In genomic region chr3:172355836-172356235, GRCh38 we compare ENCODE assay signal across 9 cellular contexts.
A peak's percentile ranks its signal among the peaks of the same experiment; 100 is the strongest.
DNase-seq lines count a peak whose midpoint lies in the region; ATAC-seq, FAIRE-seq and TF ChIP-seq lines count a peak whose summit lies in the region.
"Had no signal": no experiment of that assay in that cellular context is flagged by ENCODE, and none has a peak within 500 bp of the region (broad histone marks: within the 10 kb centered on the region; RNA-seq: fewer than 3 reads in every experiment).

No MANE protein-coding gene starts in this region.

- H3K36me3 Mint-ChIP-seq in CD8-positive, alpha-beta T cell, result peaks cover 58% of the 10 kb centered on the region
- H3K36me3 Mint-ChIP-seq in activated CD8-positive, alpha-beta T cell treated with anti-CD3 and anti-CD28 coated beads, Interleukin-2, amount 10 ng/mL, durations not matched to agents 7 days and 5 days (ENCODE audit: low read depth), result peaks cover 5% of the 10 kb centered on the region

- POLR2A ChIA-PET in CD8-positive, alpha-beta T cell (lab: Charles Lee), result no interaction called here
- POLR2A ChIA-PET in activated CD8-positive, alpha-beta T cell treated with anti-CD3 and anti-CD28 coated beads, Interleukin-2, amount 10 ng/mL, durations not matched to agents 7 days and 5 days (lab: Charles Lee), result no interaction called here

- FAIRE-seq in endometrium (lab: Jason Lieb, UNC), result peak; percentile 35
- FAIRE-seq: GM12878 had no signal

- intact Hi-C loops in CD8-positive, alpha-beta T cell (cut with DNase I, micrococcal nuclease), result no loop called here

- no peak overlapping the region for H3K27ac Mint-ChIP-seq in CD8-positive, alpha-beta T cell
- no peak overlapping the region for H3K27ac Mint-ChIP-seq in activated CD8-positive, alpha-beta T cell treated with anti-CD3 and anti-CD28 coated beads, Interleukin-2, amount 10 ng/mL, durations not matched to agents 7 days and 5 days

- H3K4me3 Mint-ChIP-seq in CD8-positive, alpha-beta T cell, result no peak overlapping the region
- H3K4me3 Mint-ChIP-seq in activated CD8-positive, alpha-beta T cell treated with anti-CD3 and anti-CD28 coated beads, Interleukin-2, amount 10 ng/mL, durations not matched to agents 7 days and 5 days, result no peak overlapping the region

- CTCF ChIA-PET in CD8-positive, alpha-beta T cell (lab: Charles Lee), result no interaction called here
- CTCF ChIA-PET in activated CD8-positive, alpha-beta T cell treated with anti-CD3 and anti-CD28 coated beads, Interleukin-2, amount 10 ng/mL, durations not matched to agents 7 days and 5 days (lab: Charles Lee), result interaction anchor here (3.1 kb wide), 1 partner anchor 15 kb away, joined by 13 read pairs; no protein-coding TSS in a partner anchor

- no peaks in the 10 kb centered on the region for H3K9me3 Mint-ChIP-seq in CD8-positive, alpha-beta T cell
- H3K9me3 Mint-ChIP-seq in activated CD8-positive, alpha-beta T cell treated with anti-CD3 and anti-CD28 coated beads, Interleukin-2, amount 10 ng/mL, durations not matched to agents 7 days and 5 days (ENCODE audit: insufficient read depth), result no peaks in the 10 kb centered on the region

- DNase-seq in ELR (ENCODE audit: low read depth) (peak; percentile 83), NCI-H2227 (lab: John Stamatoyannopoulos, UW; ENCODE audit: unreplicated experiment) (peak; percentile 21), non-pigmented ciliary epithelial cell (ENCODE audit: low read depth) (peak; percentile 84)
- no peak for DNase-seq in CD8-positive, alpha-beta T cell
- no peak for DNase-seq in activated T-cell treated with anti-CD3 and anti-CD28 coated beads, Interleukin-2, amount 50 U/mL, for 48 hours
- no peak for DNase-seq in activated CD8-positive, alpha-beta T cell treated with anti-CD3 and anti-CD28 coated beads, Interleukin-2, amount 10 ng/mL, durations not matched to agents 7 days and 5 days
- no peak for DNase-seq in central memory CD4-positive, alpha-beta T cell

- no peaks in the 10 kb centered on the region for H3K36me3 ChIP-seq in CD8-positive, alpha-beta T cell (ENCODE audit: insufficient read depth, low read length)

- no peaks in the 10 kb centered on the region for H3K27me3 Mint-ChIP-seq in CD8-positive, alpha-beta T cell (ENCODE audit: low read depth)
- H3K27me3 Mint-ChIP-seq in activated CD8-positive, alpha-beta T cell treated with anti-CD3 and anti-CD28 coated beads, Interleukin-2, amount 10 ng/mL, durations not matched to agents 7 days and 5 days (ENCODE audit: low read depth), result no peaks in the 10 kb centered on the region

- no peak overlapping the region for H3K4me3 ChIP-seq in CD8-positive, alpha-beta T cell (ENCODE audit: low read depth, low read length)
- H3K4me3 ChIP-seq: GM12878 had no signal

- H3K27ac ChIP-seq in CD8-positive, alpha-beta T cell (ENCODE audit: low read depth, low read length), result no peak overlapping the region

- no peak for TF ChIP-seq CTCF in CD8-positive, alpha-beta T cell (IDR thresholded peaks at IDR 0.05)

- no peak for ATAC-seq in CD8-positive, alpha-beta T cell
- no peak for ATAC-seq in activated CD8-positive, alpha-beta T cell treated with anti-CD3 and anti-CD28 coated beads, Interleukin-2, amount 10 ng/mL, durations not matched to agents 7 days and 5 days
- ATAC-seq: GM12878 had no signal

- H3K4me1 ChIP-seq in CD8-positive, alpha-beta T cell (ENCODE audit: insufficient read depth, low read length), result no peaks in the 10 kb centered on the region

- no peaks in the 10 kb centered on the region for H3K27me3 ChIP-seq in CD8-positive, alpha-beta T cell (ENCODE audit: insufficient read depth, low read length)

- no peaks in the 10 kb centered on the region for H3K9me3 ChIP-seq in CD8-positive, alpha-beta T cell (ENCODE audit: low read length)

- no peaks in the 10 kb centered on the region for H3K4me1 Mint-ChIP-seq in CD8-positive, alpha-beta T cell (ENCODE audit: low read depth)
- peaks cover 5% of the 10 kb centered on the region for H3K4me1 Mint-ChIP-seq in activated CD8-positive, alpha-beta T cell treated with anti-CD3 and anti-CD28 coated beads, Interleukin-2, amount 10 ng/mL, durations not matched to agents 7 days and 5 days (ENCODE audit: low read depth)

Comparison
In these comparisons a context has a peak if more than half of its experiments do, and no peak if none do; other contexts are left out.
1. DNase-seq: peak in ELR (single experiment), NCI-H2227 (single experiment) and non-pigmented ciliary epithelial cell (single experiment); none in CD8-positive, alpha-beta T cell (0 of 7), activated T-cell treated with anti-CD3 and anti-CD28 coated beads, Interleukin-2, amount 50 U/mL, for 48 hours (0 of 2), activated CD8-positive, alpha-beta T cell treated with anti-CD3 and anti-CD28 coated beads, Interleukin-2, amount 10 ng/mL, durations not matched to agents 7 days and 5 days (single experiment) and central memory CD4-positive, alpha-beta T cell (single experiment).